Comparison of ENCODE assay signal across 10 cellular contexts in genomic region chr10:132033632-132034031, GRCh38. TPM values are rescaled to one million over a fixed set of nuclear protein-coding genes. Genes with fewer than 3 reads are reported as not detected.
"Had no signal": no experiment of that assay in that cellular context is flagged by ENCODE, and none has a peak within 500 bp of the region (broad histone marks: within the 10 kb centered on the region; RNA-seq: fewer than 3 reads in every experiment).

No MANE protein-coding gene starts in this region.

- DNase-seq: GM23248, GOT3, H7, IMR-90, KG1 had no signal

- H3K9me3 ChIP-seq: HAP-1 had no signal

- H3K4me3 ChIP-seq: GM23248, HAP-1, K562 had no signal

- H3K9ac ChIP-seq: GM23248 had no signal

- H3K27ac ChIP-seq: GM23248 had no signal

- FAIRE-seq: HTR-8/SVneo, K562 had no signal

- H3K36me3 ChIP-seq: HAP-1 had no signal

- H3K4me1 ChIP-seq: HAP-1 had no signal

- ATAC-seq: HCT116, K562 had no signal

RNA-seq across cellular contexts. Expression of gene JAKMIP3, which starts 32.1 kb away (rescaled TPM):
- total RNA-seq: GM23248, HT-29 had no signal
- polyA plus RNA-seq: K562 had no signal

RNA-seq across cellular contexts. Expression of gene BNIP3, which starts 51.9 kb away (rescaled TPM):
- total RNA-seq: HT-29 had no signal
